13 cellular contexts compared by ENCODE assay signal in the genomic region with DNA sequence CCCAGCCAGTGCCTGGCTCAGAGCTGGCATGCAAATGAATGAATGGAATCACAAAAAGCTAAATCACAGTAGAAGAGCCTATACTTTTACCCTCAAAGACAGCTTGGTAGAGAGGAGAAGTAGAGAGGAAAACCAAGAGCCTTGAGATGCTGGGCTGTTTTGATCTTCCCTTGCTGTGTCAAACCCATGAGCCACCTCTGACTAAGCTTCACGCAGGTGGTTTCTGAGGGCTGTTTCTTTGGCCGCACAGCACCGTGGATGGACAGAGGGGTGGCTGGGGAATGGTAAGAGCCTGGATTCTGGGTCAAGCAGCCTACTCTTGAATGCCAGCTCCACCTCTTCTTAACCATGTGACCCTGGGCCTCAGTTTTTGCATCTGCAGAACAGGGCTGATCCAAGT. TPM values are rescaled to one million over a fixed set of nuclear protein-coding genes. Genes with fewer than 3 reads are reported as not detected.
DNase-seq lines count a peak whose midpoint lies in the region; ATAC-seq lines count a peak whose summit lies in the region.
"Had no signal": no experiment of that assay in that cellular context is flagged by ENCODE, and none has a peak within 500 bp of the region (broad histone marks: within the 10 kb centered on the region; RNA-seq: fewer than 3 reads in every experiment).

No MANE protein-coding gene starts in this region.

- H3K4me1 Mint-ChIP-seq in effector memory CD8-positive, alpha-beta T cell (ENCODE audit: low read depth in 2 of 2), result peaks cover 58 to 68% of the 10 kb centered on the region in 2 donors

- peak overlapping the region; percentile 40 for H3K27ac ChIP-seq in thymus (ENCODE audit: low read depth)
- H3K27ac ChIP-seq: breast epithelium, pancreas had no signal

- H3K27ac Mint-ChIP-seq in effector memory CD8-positive, alpha-beta T cell, result peak overlapping the region; percentile 92 to 95

- no peaks in the 10 kb centered on the region for H3K27me3 Mint-ChIP-seq in effector memory CD8-positive, alpha-beta T cell

- H3K36me3 Mint-ChIP-seq in effector memory CD8-positive, alpha-beta T cell (ENCODE audit: insufficient read depth), result peaks cover 57% of the 10 kb centered on the region

- no peaks in the 10 kb centered on the region for H3K9me3 Mint-ChIP-seq in effector memory CD8-positive, alpha-beta T cell

- 19% methylated on average over 3 of the region's 3 CpGs for WGBS in thymus

- peaks cover 84% of the 10 kb centered on the region for H3K4me1 ChIP-seq in thymus (ENCODE audit: control insufficient read depth, insufficient read depth, low read length)

- no peak overlapping the region for H3K4me3 ChIP-seq in thymus (ENCODE audit: low read length)
- H3K4me3 ChIP-seq: breast epithelium, K562, lung, pancreas had no signal

- H3K36me3 ChIP-seq in thymus (ENCODE audit: control insufficient read depth, insufficient read depth), result no peaks in the 10 kb centered on the region
- H3K36me3 ChIP-seq: breast epithelium, pancreas had no signal

- H3K27me3 ChIP-seq in thymus (ENCODE audit: control insufficient read depth, insufficient read depth), result no peaks in the 10 kb centered on the region
- H3K27me3 ChIP-seq: breast epithelium, pancreas had no signal

- ATAC-seq in effector memory CD8-positive, alpha-beta T cell (replicated peaks), result peak; percentile 3
- no peak for ATAC-seq in GM21717 (IDR thresholded peaks at IDR 0.05; ENCODE audit: unreplicated experiment)
- ATAC-seq: K562, pancreas had no signal

- H3K9me3 ChIP-seq in thymus (ENCODE audit: control insufficient read depth), result no peaks in the 10 kb centered on the region
- H3K9me3 ChIP-seq: breast epithelium, pancreas had no signal

- H3K4me3 Mint-ChIP-seq in effector memory CD8-positive, alpha-beta T cell, result peak overlapping the region; percentile 79 to 84

- DNase-seq in stimulated activated CD4-positive, alpha-beta T cell treated with anti-CD3 and anti-CD28 coated beads, Interleukin-15, amount 100 ng/mL, for 24 hours, result peak; percentile 50
- no peak for DNase-seq in stimulated activated CD4-positive, alpha-beta T cell treated with anti-CD3 and anti-CD28 coated beads, Interleukin-4, amount 100 ng/mL, for 1 hour
- DNase-seq in activated CD8-positive, alpha-beta memory T cell treated with anti-CD3 and anti-CD28 coated beads, Interleukin-2, amount 50 U/mL, for 4 hours, result peak; percentile 31
- peak; percentile 28 to 31 (median 28) for DNase-seq in effector memory CD8-positive, alpha-beta T cell
- DNase-seq in NCI-H1048 (lab: John Stamatoyannopoulos, UW) (no peak), NCI-H1105 treated with DMSO at 0.1 percent for 48 hours (lab: John Stamatoyannopoulos, UW) (no peak)
- DNase-seq: NCI-H2029 treated with DMSO at 0.1 percent for 48 hours had no signal

RNA-seq across cellular contexts. Expression of a gene that starts 18.6 kb away (rescaled TPM):
- 28.8 TPM for polyA plus RNA-seq in thymus
- polyA plus RNA-seq: K562 had no signal

Comparison
In these comparisons a context has a peak if more than half of its experiments do, and no peak if none do; other contexts are left out.
1. DNase-seq: peak in stimulated activated CD4-positive, alpha-beta T cell treated with anti-CD3 and anti-CD28 coated beads, Interleukin-15, amount 100 ng/mL, for 24 hours (single experiment), activated CD8-positive, alpha-beta memory T cell treated with anti-CD3 and anti-CD28 coated beads, Interleukin-2, amount 50 U/mL, for 4 hours (single experiment) and effector memory CD8-positive, alpha-beta T cell (3 of 3); none in stimulated activated CD4-positive, alpha-beta T cell treated with anti-CD3 and anti-CD28 coated beads, Interleukin-4, amount 100 ng/mL, for 1 hour (single experiment), NCI-H1048 (single experiment) and NCI-H1105 treated with DMSO at 0.1 percent for 48 hours (single experiment).